In the genomic region with DNA sequence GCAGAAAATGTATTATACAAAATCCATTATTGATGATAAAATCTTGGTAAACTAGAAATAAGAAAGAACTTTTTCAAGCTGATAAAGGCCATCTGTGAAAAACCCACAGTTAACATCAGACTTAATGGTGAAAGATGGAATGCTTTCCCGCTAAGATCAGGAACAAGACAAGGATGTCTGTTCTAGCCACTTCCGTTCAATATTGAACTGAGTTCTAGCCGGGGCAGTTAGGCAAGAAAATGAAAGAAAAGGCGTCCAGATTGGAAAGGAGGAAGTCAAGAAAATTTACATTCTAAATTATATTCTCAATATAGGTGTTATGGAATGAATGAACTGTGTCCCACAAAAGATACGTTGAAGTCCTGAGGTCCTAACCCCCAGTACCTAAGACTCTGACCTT, we compare ENCODE assay signal across 15 cellular contexts.
"Had no signal": no experiment of that assay in that cellular context is flagged by ENCODE, and none has a peak within 500 bp of the region (broad histone marks: within the 10 kb centered on the region; RNA-seq: fewer than 3 reads in every experiment).

No MANE protein-coding gene starts in this region.

- H3K36me3 ChIP-seq: adrenal gland, colonic mucosa, heart right ventricle, vagina had no signal

- H3K4me3 ChIP-seq: adrenal gland, colonic mucosa had no signal

- H3K4me3 Mint-ChIP-seq: activated CD4-positive, alpha-beta T cell treated with anti-CD3 and anti-CD28 coated beads, Interleukin-2, amount 10 ng/mL, durations not matched to agents 7 days and 5 days had no signal

- DNase-seq: activated B cell treated with CpG ODN at 0.5 μM for 24 hours; activated CD4-positive, alpha-beta T cell treated with anti-CD3 and anti-CD28 coated beads, Interleukin-2, amount 10 ng/mL, durations not matched to agents 7 days and 5 days; activated naive CD4-positive, alpha-beta T cell treated with anti-CD3 and anti-CD28 coated beads, Interleukin-2, amount 50 U/mL, for 16 hours; activated T-cell treated with anti-CD3 and anti-CD28 coated beads for 4 hours; adrenal gland; caudate nucleus; colonic mucosa; effector CD4-positive, alpha-beta T cell; heart right ventricle; mammary epithelial cell; naive thymus-derived CD8-positive, alpha-beta T cell; stimulated activated CD4-positive, alpha-beta T cell treated with anti-CD3 and anti-CD28 coated beads, Interleukin-2, amount 100 ng/mL, for 48 hours; stimulated activated CD8-positive, alpha-beta memory T cell treated with anti-CD3 and anti-CD28 coated beads, Interleukin-4, amount 100 ng/mL, for 48 hours; stimulated activated naive CD8-positive, alpha-beta T cell treated with anti-CD3 and anti-CD28 coated beads, Interleukin-15, amount 100 ng/mL, for 72 hours had no signal

- H3K27me3 ChIP-seq: adrenal gland, colonic mucosa, vagina had no signal

- H3K27ac Mint-ChIP-seq: activated B cell treated with CpG ODN at 0.5 μM for 24 hours; activated CD4-positive, alpha-beta T cell treated with anti-CD3 and anti-CD28 coated beads, Interleukin-2, amount 10 ng/mL, durations not matched to agents 7 days and 5 days had no signal

- H3K9me3 ChIP-seq: adrenal gland, colonic mucosa, heart right ventricle, vagina had no signal

- H3K27ac ChIP-seq: adrenal gland, colonic mucosa, vagina had no signal

- H3K4me1 ChIP-seq: adrenal gland, colonic mucosa, vagina had no signal

- H3K9me3 Mint-ChIP-seq: activated B cell treated with CpG ODN at 0.5 μM for 24 hours; activated CD4-positive, alpha-beta T cell treated with anti-CD3 and anti-CD28 coated beads, Interleukin-2, amount 10 ng/mL, durations not matched to agents 7 days and 5 days; stimulated activated naive CD8-positive, alpha-beta T cell treated with anti-CD3 and anti-CD28 coated beads, Interleukin-15, amount 100 ng/mL, for 72 hours had no signal
